In the genomic region with DNA sequence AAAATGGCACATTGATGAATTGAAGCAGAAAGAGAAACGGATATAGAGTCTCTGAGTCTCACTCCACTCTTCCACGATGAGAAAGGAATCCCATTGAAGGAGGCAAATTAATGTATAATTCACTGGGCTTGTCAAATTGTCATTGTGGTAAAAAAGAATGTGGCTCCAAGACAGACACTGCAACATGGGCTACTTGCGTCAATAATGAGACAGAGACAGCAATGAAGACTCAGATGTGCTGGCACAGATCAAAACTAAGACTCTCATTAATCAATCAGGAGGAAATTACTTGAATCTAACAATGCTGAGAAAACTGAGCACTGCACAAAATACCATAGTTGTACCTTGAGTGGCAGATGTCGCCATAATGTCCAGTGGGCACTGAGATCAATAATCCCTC, we compare ENCODE assay signal across 27 cellular contexts.
"Had no signal": no experiment of that assay in that cellular context is flagged by ENCODE, and none has a peak within 500 bp of the region (broad histone marks: within the 10 kb centered on the region; RNA-seq: fewer than 3 reads in every experiment).

No MANE protein-coding gene starts in this region.

- H3K4me3 ChIP-seq: colonic mucosa, esophagus squamous epithelium, gastrocnemius medialis, heart right ventricle, left lung, lower lobe of right lung, mucosa of descending colon had no signal

- DNase-seq: colonic mucosa; cortex of kidney; effector CD8-positive, alpha-beta T cell; effector memory CD8-positive, alpha-beta T cell; endodermal cell; erythroblast; esophagus squamous epithelium; foreskin fibroblast; foreskin melanocyte; gastrocnemius medialis; glutamatergic neuron; head of caudate nucleus; heart right ventricle; hippocampal formation; left cardiac atrium; left lung; left ventricle myocardium superior; lower lobe of right lung; mesenchymal stem cell; mucosa of descending colon had no signal

- H3K27me3 ChIP-seq: colonic mucosa, esophagus squamous epithelium, gastrocnemius medialis, heart right ventricle, left lung had no signal

- H3K9me3 ChIP-seq: colonic mucosa, esophagus squamous epithelium, gastrocnemius medialis, heart right ventricle, left lung, lower lobe of right lung, mucosa of descending colon had no signal

- FAIRE-seq: endometrium, islet of Langerhans, keratinocyte had no signal

- H3K9me3 Mint-ChIP-seq: dendritic cell treated with granulocyte-macrophage colony-stimulating factor and Interleukin-4, amounts not matched to agents 40 ng/mL and 50 ng/mL, for 4 days; endodermal cell; mesothelial cell of epicardium had no signal

- ATAC-seq: effector memory CD8-positive, alpha-beta T cell; esophagus mucosa; gastrocnemius medialis; heart right ventricle; left cardiac atrium; left lung; left ventricle myocardium superior; lower lobe of right lung; mucosa of descending colon had no signal

- H3K4me1 ChIP-seq: colonic mucosa, esophagus squamous epithelium, gastrocnemius medialis, heart right ventricle, left lung, lower lobe of right lung had no signal

- H3K36me3 ChIP-seq: colonic mucosa, esophagus squamous epithelium, gastrocnemius medialis, heart right ventricle, left lung, lower lobe of right lung had no signal

- H3K4me3 Mint-ChIP-seq: dendritic cell treated with granulocyte-macrophage colony-stimulating factor and Interleukin-4, amounts not matched to agents 40 ng/mL and 50 ng/mL, for 4 days; effector memory CD8-positive, alpha-beta T cell; endodermal cell; mesothelial cell of epicardium had no signal

- H3K27me3 Mint-ChIP-seq: dendritic cell treated with granulocyte-macrophage colony-stimulating factor and Interleukin-4, amounts not matched to agents 40 ng/mL and 50 ng/mL, for 4 days; effector memory CD8-positive, alpha-beta T cell had no signal

- H3K27ac ChIP-seq: colonic mucosa, epithelial cell of prostate, esophagus squamous epithelium, gastrocnemius medialis, heart right ventricle, left lung, lower lobe of right lung had no signal

- H3K36me3 Mint-ChIP-seq: mesothelial cell of epicardium had no signal

- H3K27ac Mint-ChIP-seq: dendritic cell treated with granulocyte-macrophage colony-stimulating factor and Interleukin-4, amounts not matched to agents 40 ng/mL and 50 ng/mL, for 4 days; effector memory CD8-positive, alpha-beta T cell; endodermal cell; mesothelial cell of epicardium had no signal

- H3K4me1 Mint-ChIP-seq: endodermal cell, mesothelial cell of epicardium had no signal
